Comparison of ENCODE assay signal across 32 cellular contexts in the genomic region with DNA sequence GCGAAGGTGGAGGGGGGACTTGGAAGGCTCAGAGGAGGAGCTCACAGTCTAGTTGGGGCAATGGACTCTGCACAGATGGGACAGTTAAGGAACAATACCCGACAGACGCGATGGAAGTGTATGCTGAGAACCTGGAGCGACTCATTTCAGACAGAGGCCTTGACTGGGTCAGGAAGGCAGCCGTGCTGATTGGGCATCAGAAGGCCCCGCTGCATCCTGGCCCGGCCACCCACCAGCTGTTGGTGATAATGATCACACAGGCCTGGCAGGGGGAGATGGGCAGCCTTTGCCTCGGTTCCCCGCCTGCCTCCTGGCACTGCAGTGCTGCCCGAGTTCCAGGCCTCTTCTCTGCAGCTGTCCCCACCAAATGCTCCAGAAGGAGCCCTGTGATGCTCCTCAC.
"Had no signal": no experiment of that assay in that cellular context is flagged by ENCODE, and none has a peak within 500 bp of the region (broad histone marks: within the 10 kb centered on the region; RNA-seq: fewer than 3 reads in every experiment).

No MANE protein-coding gene starts in this region.

- H3K27me3 ChIP-seq: ascending aorta, cardiac muscle cell, Peyer's patch had no signal

- H3K9me3 Mint-ChIP-seq: activated CD4-positive, alpha-beta memory T cell treated with anti-CD3 and anti-CD28 coated beads, Interleukin-2, amount 10 ng/mL, durations not matched to agents 7 days and 5 days; activated naive CD4-positive, alpha-beta T cell treated with anti-CD3 and anti-CD28 coated beads, Interleukin-2, amount 50 U/mL, for 24 hours; activated naive CD8-positive, alpha-beta T cell treated with anti-CD3 and anti-CD28 coated beads, Interleukin-2, amount 10 ng/mL, durations not matched to agents 7 days and 5 days; activated T-cell treated with anti-CD3 and anti-CD28 coated beads, Interleukin-2, amount 50 U/mL, for 24 hours; activated T-helper 2 cell treated with anti-CD3 and anti-CD28 coated beads, Interferon-gamma antibody, Interleukin-2, Interleukin-4, amounts not matched to agents 10 μg/mL and 5 μg/mL and 100 μg/mL, durations not matched to agents 14 hours and 24 hours and 36 hours; central memory CD8-positive, alpha-beta T cell had no signal

- H3K36me3 Mint-ChIP-seq: activated naive CD4-positive, alpha-beta T cell treated with anti-CD3 and anti-CD28 coated beads, Interleukin-2, amount 50 U/mL, for 24 hours had no signal

- H3K27ac ChIP-seq: ascending aorta, cardiac muscle cell, KMS-11, Peyer's patch, WERI-Rb-1 had no signal

- H3K4me3 ChIP-seq: ascending aorta, cardiac muscle cell, Peyer's patch had no signal

- H3K9ac ChIP-seq: KMS-11 had no signal

- H3K4me3 Mint-ChIP-seq: activated CD4-positive, alpha-beta memory T cell treated with anti-CD3 and anti-CD28 coated beads, Interleukin-2, amount 10 ng/mL, durations not matched to agents 7 days and 5 days; activated naive CD4-positive, alpha-beta T cell treated with anti-CD3 and anti-CD28 coated beads, Interleukin-2, amount 50 U/mL, for 24 hours; activated naive CD8-positive, alpha-beta T cell treated with anti-CD3 and anti-CD28 coated beads, Interleukin-2, amount 10 ng/mL, durations not matched to agents 7 days and 5 days; activated T-cell treated with anti-CD3 and anti-CD28 coated beads, Interleukin-2, amount 50 U/mL, for 24 hours; central memory CD8-positive, alpha-beta T cell had no signal

- H3K4me1 ChIP-seq: ascending aorta, Peyer's patch had no signal

- H3K27ac Mint-ChIP-seq: activated CD4-positive, alpha-beta memory T cell treated with anti-CD3 and anti-CD28 coated beads, Interleukin-2, amount 10 ng/mL, durations not matched to agents 7 days and 5 days; activated naive CD4-positive, alpha-beta T cell treated with anti-CD3 and anti-CD28 coated beads, Interleukin-2, amount 50 U/mL, for 24 hours; activated T-cell treated with anti-CD3 and anti-CD28 coated beads, Interleukin-2, amount 50 U/mL, for 24 hours; activated T-helper 2 cell treated with anti-CD3 and anti-CD28 coated beads, Interferon-gamma antibody, Interleukin-2, Interleukin-4, amounts not matched to agents 10 μg/mL and 5 μg/mL and 100 μg/mL, durations not matched to agents 14 hours and 24 hours and 36 hours had no signal

- H3K27me3 Mint-ChIP-seq: activated CD4-positive, alpha-beta memory T cell treated with anti-CD3 and anti-CD28 coated beads, Interleukin-2, amount 10 ng/mL, durations not matched to agents 7 days and 5 days; activated naive CD4-positive, alpha-beta T cell treated with anti-CD3 and anti-CD28 coated beads, Interleukin-2, amount 50 U/mL, for 24 hours; activated naive CD8-positive, alpha-beta T cell treated with anti-CD3 and anti-CD28 coated beads, Interleukin-2, amount 10 ng/mL, durations not matched to agents 7 days and 5 days; activated T-cell treated with anti-CD3 and anti-CD28 coated beads, Interleukin-2, amount 50 U/mL, for 24 hours; central memory CD8-positive, alpha-beta T cell had no signal

- H3K4me1 Mint-ChIP-seq: activated naive CD4-positive, alpha-beta T cell treated with anti-CD3 and anti-CD28 coated beads, Interleukin-2, amount 50 U/mL, for 24 hours had no signal

- H3K9me3 ChIP-seq: ascending aorta, Peyer's patch had no signal

- DNase-seq: activated CD4-positive, alpha-beta memory T cell treated with anti-CD3 and anti-CD28 coated beads, Interleukin-2, amount 10 ng/mL, durations not matched to agents 7 days and 5 days; activated CD4-positive, alpha-beta T cell treated with anti-CD3 and anti-CD28 coated beads for 1 hour; activated CD4-positive, alpha-beta T cell treated with anti-CD3 and anti-CD28 coated beads for 48 hours; activated CD4-positive, CD25-positive, alpha-beta regulatory T cell; activated gamma-delta T cell; activated naive CD4-positive, alpha-beta T cell treated with Interleukin-2 at 50 U/mL for 16 hours; activated naive CD8-positive, alpha-beta T cell treated with anti-CD3 and anti-CD28 coated beads, Interleukin-2, amount 10 ng/mL, durations not matched to agents 7 days and 5 days; activated T-cell treated with anti-CD3 and anti-CD28 coated beads, Interleukin-2, amount 50 U/mL, for 24 hours; amygdala; NCI-H1092 treated with DMSO at 0.1 percent for 48 hours; NCI-H1417; NCI-H146; NCI-H187; NCI-H2029 treated with DMSO at 0.1 percent for 48 hours; NCI-H2107; NCI-H2171; NCI-H2227 treated with DMSO at 0.1 percent for 48 hours; NCI-H524 treated with DMSO at 0.1 percent for 48 hours; NCI-H748 treated with DMSO at 0.1 percent for 48 hours; NK-92 treated with Interleukin-12 subunit alpha and Interleukin-12 subunit beta, amount 100 ng/mL, for 24 hours; PC-3; Peyer's patch; RPMI8226; SIG-M5; T1000; WERI-Rb-1 had no signal

- H3K36me3 ChIP-seq: ascending aorta, cardiac muscle cell, Peyer's patch had no signal
